ENCODE assay signal across 8 cellular contexts in the genomic region with DNA sequence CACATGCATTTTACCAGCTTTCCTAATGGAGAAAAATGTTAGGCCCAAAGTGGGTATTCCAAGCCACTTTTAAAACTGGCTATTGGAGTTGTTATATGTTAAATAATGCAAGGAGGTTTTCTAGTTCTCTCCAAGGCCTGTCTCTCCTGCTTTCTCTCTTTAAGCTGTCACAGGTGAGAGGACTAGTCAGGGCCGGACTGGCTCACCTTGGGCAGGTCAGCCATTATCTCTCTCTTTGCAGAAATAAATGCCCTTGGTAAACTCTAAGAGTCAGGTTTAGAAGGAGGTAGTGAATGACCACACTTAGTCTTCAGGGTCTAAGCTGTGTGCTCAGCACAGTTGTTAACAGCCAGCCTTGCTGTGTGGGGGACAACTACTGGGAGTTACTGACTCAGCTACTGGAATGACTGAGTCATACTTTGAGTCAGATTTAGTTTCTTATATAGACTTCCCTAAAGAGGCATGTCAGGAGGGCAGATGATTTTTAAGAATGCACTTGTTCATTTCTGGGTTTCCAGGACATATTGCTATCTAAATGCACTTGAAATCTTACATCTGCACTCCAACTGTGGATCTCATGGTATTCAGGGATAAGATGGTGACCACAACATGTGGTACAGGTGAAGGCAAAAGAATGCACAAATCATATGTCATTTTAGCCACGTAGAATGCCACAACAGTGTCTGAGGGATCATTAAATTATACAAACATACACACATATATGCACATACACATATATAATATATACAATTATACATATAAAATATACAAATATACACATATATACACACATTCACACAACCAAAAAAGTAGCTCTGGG.
DNase-seq lines count a peak whose midpoint lies in the region; ATAC-seq lines count a peak whose summit lies in the region.

No MANE protein-coding gene starts in this region.

- H3K27ac Mint-ChIP-seq in stimulated activated memory B cell treated with anti-CD40 and anti-IgM and Interleukin-4, amounts not matched to agents 10 μg/mL and 1 μg/mL and 100 μg/mL, for 72 hours: no peak overlapping the region

- ATAC-seq in GM19035 (IDR thresholded peaks at IDR 0.05; ENCODE audit: unreplicated experiment): peak; percentile 92
- peak; percentile 96 for ATAC-seq in HG03103 (IDR thresholded peaks at IDR 0.05; ENCODE audit: low read depth, unreplicated experiment)
- ATAC-seq in stimulated activated memory B cell treated with anti-CD40 and anti-IgM and Interleukin-4, amounts not matched to agents 10 μg/mL and 1 μg/mL and 100 μg/mL, for 72 hours: peak; percentile 61

- peaks cover 16% of the 10 kb centered on the region for H3K27me3 Mint-ChIP-seq in stimulated activated memory B cell treated with anti-CD40 and anti-IgM and Interleukin-4, amounts not matched to agents 10 μg/mL and 1 μg/mL and 100 μg/mL, for 72 hours

- H3K9me3 Mint-ChIP-seq in stimulated activated memory B cell treated with anti-CD40 and anti-IgM and Interleukin-4, amounts not matched to agents 10 μg/mL and 1 μg/mL and 100 μg/mL, for 72 hours: no peaks in the 10 kb centered on the region

- H3K27ac ChIP-seq in substantia nigra (ENCODE audit: low read depth, low read length, poor library complexity, severe bottlenecking): no peak overlapping the region

- H3K4me3 Mint-ChIP-seq in stimulated activated memory B cell treated with anti-CD40 and anti-IgM and Interleukin-4, amounts not matched to agents 10 μg/mL and 1 μg/mL and 100 μg/mL, for 72 hours: no peak overlapping the region

- peak; percentile 91 for DNase-seq in AG08395 (ENCODE audit: low spot score)
- peak; percentile 38 to 86 for DNase-seq in SW 1271 (lab: John Stamatoyannopoulos, UW)
- DNase-seq in glomerular endothelial cell (ENCODE audit: extremely low read depth, low read depth, low spot score): peak; percentile 41
- no peak for DNase-seq in substantia nigra (lab: John Stamatoyannopoulos, UW)
- no peak for DNase-seq in cerebellar cortex (ENCODE audit: low spot score)

- no peaks in the 10 kb centered on the region for H3K4me1 Mint-ChIP-seq in stimulated activated memory B cell treated with anti-CD40 and anti-IgM and Interleukin-4, amounts not matched to agents 10 μg/mL and 1 μg/mL and 100 μg/mL, for 72 hours

- no peaks in the 10 kb centered on the region for H3K36me3 Mint-ChIP-seq in stimulated activated memory B cell treated with anti-CD40 and anti-IgM and Interleukin-4, amounts not matched to agents 10 μg/mL and 1 μg/mL and 100 μg/mL, for 72 hours

Comparison
In these comparisons a context has a peak if more than half of its experiments do, and no peak if none do; other contexts are left out.
1. DNase-seq: peak in AG08395 (single experiment), SW 1271 (2 of 2) and glomerular endothelial cell (single experiment); none in substantia nigra (0 of 49) and cerebellar cortex (single experiment).
2. Peak in every context shown above with its lines, with median percentiles within 50 percentile points of each other: ATAC-seq.